In the genomic region with DNA sequence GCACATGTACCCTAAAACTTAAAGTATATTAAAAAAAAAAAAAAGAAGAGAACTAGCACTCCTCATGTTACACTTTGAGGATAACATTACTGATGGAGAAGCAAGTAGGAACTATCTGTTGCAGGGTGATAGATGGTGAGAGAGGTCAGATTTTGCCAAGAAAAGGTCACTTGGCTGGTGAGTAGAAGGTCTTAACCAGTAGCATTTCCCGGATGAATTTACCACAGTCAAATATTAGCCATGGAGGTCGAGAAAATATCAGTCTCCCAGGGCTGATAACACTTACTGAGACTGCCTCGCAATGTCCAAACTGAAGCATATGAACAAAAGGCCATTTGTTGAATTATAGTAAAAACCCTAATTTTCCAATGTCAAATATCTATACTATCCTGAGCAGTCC, we compare ENCODE assay signal across 27 cellular contexts. TPM values are rescaled to one million over a fixed set of nuclear protein-coding genes. Genes with fewer than 3 reads are reported as not detected.
A peak's percentile ranks its signal among the peaks of the same experiment; 100 is the strongest.
DNase-seq lines count a peak whose midpoint lies in the region; ATAC-seq, FAIRE-seq and TF ChIP-seq lines count a peak whose summit lies in the region.
"Had no signal": no experiment of that assay in that cellular context is flagged by ENCODE, and none has a peak within 500 bp of the region (broad histone marks: within the 10 kb centered on the region; RNA-seq: fewer than 3 reads in every experiment).

No MANE protein-coding gene starts in this region.

- peaks cover 15% of the 10 kb centered on the region for H3K4me1 Mint-ChIP-seq in progenitor cell of endocrine pancreas (ENCODE audit: low read depth)
- H3K4me1 Mint-ChIP-seq: CD14-positive monocyte; CD8-positive, alpha-beta memory T cell had no signal

- 32% methylated on average over 3 of the region's 3 CpGs for WGBS in right lobe of liver (ENCODE audit: insufficient coverage, low coverage, low lambda C conversion rate, missing lambda C conversion rate)

- no peak overlapping the region for H3K4me3 ChIP-seq in right lobe of liver
- H3K4me3 ChIP-seq: A549; BLaER1 treated with 17β-estradiol and CSF1 and Interleukin-3, amounts not matched to agents 10 nM and 100 nM; GM12878; GM23338; HAP-1 had no signal

- TF ChIP-seq POLR2A in right lobe of liver (IDR thresholded peaks at IDR 0.05) = no peak

- TF ChIP-seq CTCF in right lobe of liver (IDR thresholded peaks at IDR 0.05) (no peak), progenitor cell of endocrine pancreas (IDR thresholded peaks at IDR 0.05; ENCODE audit: unreplicated experiment) (no peak)

- intact Hi-C loops in right lobe of liver (cut with DNase I) = no loop called here

- H3K36me3 Mint-ChIP-seq in progenitor cell of endocrine pancreas (ENCODE audit: insufficient read depth) = no peaks in the 10 kb centered on the region
- H3K36me3 Mint-ChIP-seq: CD14-positive monocyte; CD8-positive, alpha-beta memory T cell had no signal

- peak; percentile 81 for ATAC-seq in left lobe of liver
- peak; percentile 78 to 91 (median 84) for ATAC-seq in right lobe of liver
- ATAC-seq: A549, GM12878, GM23338 had no signal

- H3K27ac ChIP-seq in right lobe of liver = peak overlapping the region in 2 of 3 donors; percentile 44 to 54
- H3K27ac ChIP-seq: A549; BLaER1 treated with 17β-estradiol and CSF1 and Interleukin-3, amounts not matched to agents 10 nM and 100 nM had no signal

- H3K27me3 Mint-ChIP-seq in progenitor cell of endocrine pancreas = no peaks in the 10 kb centered on the region
- H3K27me3 Mint-ChIP-seq: CD4-positive, alpha-beta T cell; CD8-positive, alpha-beta memory T cell had no signal

- no peak for FAIRE-seq in HTR-8/SVneo (lab: Jason Lieb, UNC)
- FAIRE-seq: A549, D721Med, GM12878, GM18507, H54 had no signal

- H3K4me1 ChIP-seq in right lobe of liver = peaks cover 0 to 19% (median 5%) of the 10 kb centered on the region in 4 donors
- H3K4me1 ChIP-seq: A549; BE2C; BLaER1 treated with 17β-estradiol and CSF1 and Interleukin-3, amounts not matched to agents 10 nM and 100 nM; HAP-1 had no signal

- no peaks in the 10 kb centered on the region for H3K27me3 ChIP-seq in right lobe of liver
- H3K27me3 ChIP-seq: BE2C; BLaER1 treated with 17β-estradiol and CSF1 and Interleukin-3, amounts not matched to agents 10 nM and 100 nM had no signal

- H3K36me3 ChIP-seq in right lobe of liver = no peaks in the 10 kb centered on the region
- H3K36me3 ChIP-seq: BE2C; BLaER1 treated with 17β-estradiol and CSF1 and Interleukin-3, amounts not matched to agents 10 nM and 100 nM; HAP-1 had no signal

- no peaks in the 10 kb centered on the region for H3K9me3 Mint-ChIP-seq in progenitor cell of endocrine pancreas (ENCODE audit: low read depth)
- H3K9me3 Mint-ChIP-seq: GM23338, HFFc6 had no signal

- H3K27ac Mint-ChIP-seq in progenitor cell of endocrine pancreas = peak overlapping the region; percentile 62
- H3K27ac Mint-ChIP-seq: CD14-positive monocyte; CD4-positive, alpha-beta T cell; CD8-positive, alpha-beta memory T cell; GM23338; HFFc6 had no signal

- H3K9me3 ChIP-seq in right lobe of liver = no peaks in the 10 kb centered on the region
- H3K9me3 ChIP-seq: A549; BE2C; BLaER1 treated with 17β-estradiol and CSF1 and Interleukin-3, amounts not matched to agents 10 nM and 100 nM; HAP-1 had no signal

- DNase-seq in HuH-7 (ENCODE audit: low spot score) (peak; percentile 61), left lobe of liver (ENCODE audit: low spot score) (no peak), right lobe of liver (no peak), progenitor cell of endocrine pancreas (ENCODE audit: low spot score, unreplicated experiment) (no peak), NOMO-1 (lab: John Stamatoyannopoulos, UW; ENCODE audit: unreplicated experiment in 2 of 2) (no peak), HTR-8/SVneo (ENCODE audit: insufficient read length, low spot score) (no peak)
- no peak for DNase-seq in stimulated activated CD4-positive, alpha-beta T cell treated with anti-CD3 and anti-CD28 coated beads, Interleukin-1b, Interleukin-23, amount 100 ng/mL, for 48 hours
- DNase-seq: 8988T; ACHN; AML-193; BE2C; CD4-positive, alpha-beta T cell; CD8-positive, alpha-beta memory T cell; DMS 273 treated with DMSO at 0.1 percent for 48 hours; DMS79; EL; GDM1; HFFc6 had no signal

- H3K4me3 Mint-ChIP-seq in progenitor cell of endocrine pancreas (ENCODE audit: low read depth) = no peak overlapping the region
- H3K4me3 Mint-ChIP-seq: CD14-positive monocyte; CD4-positive, alpha-beta T cell; CD8-positive, alpha-beta memory T cell; GM23338; HFFc6 had no signal

RNA-seq across cellular contexts. Expression of gene BBOX1, which starts 14.7 kb away (rescaled TPM):
- total RNA-seq in left lobe of liver = 22.6 TPM
- 10 to 100 TPM in 4 of 6 experiments, 1 to 10 TPM in 2; 1.9 to 25.3 (median 13.9) TPM for total RNA-seq in right lobe of liver
- total RNA-seq in progenitor cell of endocrine pancreas = not detected in 2 replicates
- total RNA-seq: CD4-positive, alpha-beta T cell; CD8-positive, alpha-beta memory T cell; GM12878; GM23338; HFFc6 had no signal

RNA-seq across cellular contexts. Expression of gene FIBIN, which starts 32.0 kb away (rescaled TPM):
- total RNA-seq in left lobe of liver (0.91 TPM), right lobe of liver (1 to 10 TPM in 3 of 6 experiments, under 1 TPM in 3; 0.87 to 1.6 (median 1.1) TPM), progenitor cell of endocrine pancreas (0.24 and 0.31 TPM in 2 replicates)
- total RNA-seq: CD4-positive, alpha-beta T cell; CD8-positive, alpha-beta memory T cell; GM12878 had no signal
